ENCODE assay signal across 9 cellular contexts in genomic region chr12:57737467-57738141, GRCh38. TPM values are rescaled to one million over a fixed set of nuclear protein-coding genes. Genes with fewer than 3 reads are reported as not detected.
DNase-seq lines count a peak whose midpoint lies in the region; ATAC-seq and TF ChIP-seq lines count a peak whose summit lies in the region.
"Had no signal": no experiment of that assay in that cellular context is flagged by ENCODE, and none has a peak within 500 bp of the region (broad histone marks: within the 10 kb centered on the region; RNA-seq: fewer than 3 reads in every experiment).

No MANE protein-coding gene starts in this region.

- CTCF ChIA-PET in A673 (lab: Charles Lee) = interaction anchor here (1.1 to 2.3 kb wide), 2 partner anchors 11 to 154 kb away, joined by 5 to 17 read pairs; no protein-coding TSS in a partner anchor

- H3K36me3 ChIP-seq in A673 (ENCODE audit: insufficient read depth, low read length, poor library complexity, severe bottlenecking) (no peaks in the 10 kb centered on the region), HUES64 (ENCODE audit: insufficient read depth, low read length) (no peaks in the 10 kb centered on the region), mesodermal cell (ENCODE audit: control insufficient read depth, insufficient read depth, low read length) (no peaks in the 10 kb centered on the region)

- peak overlapping the region; percentile 62 for H3K4me3 ChIP-seq in A673 (ENCODE audit: low read depth, low read length, poor library complexity, severe bottlenecking)
- H3K4me3 ChIP-seq in HUES64 (ENCODE audit: low read length) = peak overlapping the region; percentile 41
- H3K4me3 ChIP-seq in mesodermal cell (ENCODE audit: extremely low read depth, insufficient read depth, low read length, poor library complexity, severe bottlenecking) = peak overlapping the region; percentile 33

- H3K4me1 ChIP-seq in A673 (ENCODE audit: insufficient read depth, low read length, poor library complexity, severe bottlenecking) = peaks cover 31% of the 10 kb centered on the region
- peaks cover 12% of the 10 kb centered on the region for H3K4me1 ChIP-seq in HUES64 (ENCODE audit: insufficient read depth, low read length)
- H3K4me1 ChIP-seq in mesodermal cell (ENCODE audit: control insufficient read depth, insufficient read depth, low read length, poor library complexity, severe bottlenecking) = peaks cover 6% of the 10 kb centered on the region

- ATAC-seq in HG02610 (IDR thresholded peaks at IDR 0.05; ENCODE audit: unreplicated experiment) = no peak

- peak; percentile 60 for DNase-seq in A673 (ENCODE audit: low spot score)
- peak; percentile 25 for DNase-seq in dermis blood vessel endothelial cell
- DNase-seq in SIG-M5 (lab: John Stamatoyannopoulos, UW) = no peak
- DNase-seq in NCI-H1694 (lab: John Stamatoyannopoulos, UW) = no peak
- no peak for DNase-seq in SKM-1 (lab: John Stamatoyannopoulos, UW; ENCODE audit: unreplicated experiment)
- DNase-seq: naive B cell had no signal

- BruUV-seq in A673 (replicated peaks; lab: Mats Ljungman, UMichigan) = no TSS peak

- intact Hi-C loops in A673 (cut with micrococcal nuclease; ENCODE audit: unreplicated experiment) = no loop called here

- 1% methylated on average over 74 of the region's 74 CpGs for WGBS in HUES64
- WGBS in mesodermal cell (ENCODE audit: insufficient coverage in 2 of 2), 2 experiments = 0 to 1% methylated on average over 58 to 73 of the region's 74 CpGs

- POLR2A ChIA-PET in A673 (lab: Charles Lee; ENCODE audit: low non-redundant PET) = no interaction called here

- peak; percentile 56 for TF ChIP-seq CTCF in A673 (conservative IDR thresholded peaks at IDR 0.05; ENCODE audit: low read depth, low read length)

- H3K9ac ChIP-seq in HUES64 (ENCODE audit: low read depth, low read length) = no peak overlapping the region

- H3K27ac ChIP-seq in A673 (ENCODE audit: low read depth, low read length, poor library complexity, severe bottlenecking) (no peak overlapping the region), HUES64 (ENCODE audit: low read depth, low read length) (no peak overlapping the region), mesodermal cell (ENCODE audit: low read depth, low read length, severe bottlenecking) (no peak overlapping the region)

- peaks cover 18% of the 10 kb centered on the region for H3K27me3 ChIP-seq in A673 (replicated peaks; ENCODE audit: insufficient read depth, low read depth, low read length, poor library complexity)
- peaks cover 99% of the 10 kb centered on the region for H3K27me3 ChIP-seq in HUES64 (ENCODE audit: insufficient read depth, low read length)

- H3K9me3 ChIP-seq in A673 (ENCODE audit: low read depth, low read length, poor library complexity, severe bottlenecking) = no peaks in the 10 kb centered on the region
- no peaks in the 10 kb centered on the region for H3K9me3 ChIP-seq in HUES64 (ENCODE audit: insufficient read depth, low read depth, low read length)
- H3K9me3 ChIP-seq in mesodermal cell (ENCODE audit: control insufficient read depth, low read length) = no peaks in the 10 kb centered on the region

RNA-seq across cellular contexts. Expression of gene AGAP2, which starts 0.9 kb away (rescaled TPM):
- total RNA-seq in A673 (2021) (4.0 and 6.6 TPM in 2 replicates), dermis blood vessel endothelial cell (under 0.01 and 0.19 TPM in 2 replicates)
- polyA plus RNA-seq in HUES64 (2013, experiment 1 of 2) = 1.0 TPM
- 2.8 TPM for polyA plus RNA-seq in HUES64 (2013, experiment 2 of 2)
- polyA plus RNA-seq in mesodermal cell (2013, experiment 1 of 2) = 1.8 TPM
- polyA plus RNA-seq in mesodermal cell (2013, experiment 2 of 2) = 1.6 TPM

RNA-seq across cellular contexts. Expression of gene TSPAN31, which starts 7.2 kb away (rescaled TPM):
- total RNA-seq in A673 (2021) = 8.9 and 24.6 TPM in 2 replicates
- 9.3 TPM for polyA plus RNA-seq in HUES64 (2013, experiment 1 of 2)
- 15.3 TPM for polyA plus RNA-seq in HUES64 (2013, experiment 2 of 2)
- total RNA-seq in dermis blood vessel endothelial cell = 29.7 and 72.0 TPM in 2 replicates
- polyA plus RNA-seq in mesodermal cell (2013, experiment 1 of 2) = 20.1 TPM
- polyA plus RNA-seq in mesodermal cell (2013, experiment 2 of 2) = 20.0 TPM

RNA-seq across cellular contexts. Expression of gene CDK4, which starts 14.5 kb away (rescaled TPM):
- total RNA-seq in A673 (2021) = 216 and 247 TPM in 2 replicates
- 171 TPM for polyA plus RNA-seq in HUES64 (2013, experiment 1 of 2)
- 146 TPM for polyA plus RNA-seq in HUES64 (2013, experiment 2 of 2)
- total RNA-seq in dermis blood vessel endothelial cell = 147 and 154 TPM in 2 replicates
- 152 TPM for polyA plus RNA-seq in mesodermal cell (2013, experiment 1 of 2)
- polyA plus RNA-seq in mesodermal cell (2013, experiment 2 of 2) = 122 TPM

RNA-seq across cellular contexts. Expression of gene MARCHF9, which starts 17.3 kb away (rescaled TPM):
- total RNA-seq in A673 (2021) = 19.8 and 23.6 TPM in 2 replicates
- 3.7 TPM for polyA plus RNA-seq in HUES64 (2013, experiment 1 of 2)
- 4.6 TPM for polyA plus RNA-seq in HUES64 (2013, experiment 2 of 2)
- 3.4 and 4.1 TPM in 2 replicates for total RNA-seq in dermis blood vessel endothelial cell
- 6.3 TPM for polyA plus RNA-seq in mesodermal cell (2013, experiment 1 of 2)
- polyA plus RNA-seq in mesodermal cell (2013, experiment 2 of 2) = 4.2 TPM

RNA-seq across cellular contexts. Expression of gene CYP27B1, which starts 29.3 kb away (rescaled TPM):
- 4.5 and 4.7 TPM in 2 replicates for total RNA-seq in A673 (2021)
- 0.95 TPM for polyA plus RNA-seq in HUES64 (2013, experiment 1 of 2)
- 1.2 TPM for polyA plus RNA-seq in HUES64 (2013, experiment 2 of 2)
- total RNA-seq in dermis blood vessel endothelial cell = 0.17 and 0.47 TPM in 2 replicates
- 0.18 TPM for polyA plus RNA-seq in mesodermal cell (2013, experiment 1 of 2)
- polyA plus RNA-seq in mesodermal cell (2013, experiment 2 of 2) = 2.0 TPM

Comparison
In these comparisons a context has a peak if more than half of its experiments do, and no peak if none do; other contexts are left out.
1. DNase-seq: peak in A673 (single experiment) and dermis blood vessel endothelial cell (single experiment); none in SIG-M5 (single experiment), NCI-H1694 (single experiment) and SKM-1 (single experiment).
2. Peak in every context shown above with its lines, with median percentiles within 50 percentile points of each other: H3K4me3 ChIP-seq.